ENCODE assay signal across 23 cellular contexts in genomic region chr6:170268216-170269129, GRCh38. TPM values are rescaled to one million over a fixed set of nuclear protein-coding genes. Genes with fewer than 3 reads are reported as not detected.
A peak's percentile ranks its signal among the peaks of the same experiment; 100 is the strongest.
DNase-seq lines count a peak whose midpoint lies in the region; ATAC-seq and TF ChIP-seq lines count a peak whose summit lies in the region.
"Had no signal": no experiment of that assay in that cellular context is flagged by ENCODE, and none has a peak within 500 bp of the region (broad histone marks: within the 10 kb centered on the region; RNA-seq: fewer than 3 reads in every experiment).

No MANE protein-coding gene starts in this region.

- ATAC-seq in heart left ventricle = no peak
- no peak for ATAC-seq in Right ventricle myocardium superior (ENCODE audit: poor library complexity)
- ATAC-seq in lower lobe of right lung = no peak
- no peak for ATAC-seq in psoas muscle
- no peak for ATAC-seq in GM18870 (IDR thresholded peaks at IDR 0.05; ENCODE audit: unreplicated experiment)
- ATAC-seq: CD8-positive, alpha-beta T cell; Panc1 had no signal

- intact Hi-C loops in heart left ventricle (cut with DNase I) (loop anchor here in 1 of 10 donors (5.0 kb wide), 1 partner anchor 126 kb away; no protein-coding TSS in a partner anchor), Right ventricle myocardium superior (cut with DNase I) (no loop called here), lower lobe of right lung (cut with DNase I) (no loop called here), psoas muscle (cut with DNase I) (no loop called here)

- H3K36me3 ChIP-seq in heart left ventricle (no peaks in the 10 kb centered on the region), lower lobe of right lung (no peaks in the 10 kb centered on the region), psoas muscle (ENCODE audit: insufficient read depth in 1 of 2, low read depth in 1 of 2) (no peaks in the 10 kb centered on the region)
- H3K36me3 ChIP-seq: stomach, thyroid gland, WERI-Rb-1 had no signal

- H3K4me3 ChIP-seq in heart left ventricle = no peak overlapping the region
- H3K4me3 ChIP-seq in lower lobe of right lung = no peak overlapping the region
- no peak overlapping the region for H3K4me3 ChIP-seq in psoas muscle
- H3K4me3 ChIP-seq: stomach, thyroid gland had no signal

- H3K27ac ChIP-seq in heart left ventricle = no peak overlapping the region
- H3K27ac ChIP-seq in lower lobe of right lung = no peak overlapping the region
- H3K27ac ChIP-seq in psoas muscle = no peak overlapping the region
- H3K27ac ChIP-seq: WERI-Rb-1 had no signal

- no peaks in the 10 kb centered on the region for H3K27me3 ChIP-seq in heart left ventricle
- H3K27me3 ChIP-seq in lower lobe of right lung (ENCODE audit: low read depth) = no peaks in the 10 kb centered on the region
- no peaks in the 10 kb centered on the region for H3K27me3 ChIP-seq in psoas muscle (ENCODE audit: insufficient read depth in 3 of 3, low read length in 2 of 3)
- H3K27me3 ChIP-seq: thyroid gland had no signal

- peaks cover 0 to 19% (median 11%) of the 10 kb centered on the region in 12 donors for H3K4me1 ChIP-seq in heart left ventricle
- peaks cover 24% of the 10 kb centered on the region for H3K4me1 ChIP-seq in lower lobe of right lung
- H3K4me1 ChIP-seq in psoas muscle = peaks cover 20% of the 10 kb centered on the region

- no peaks in the 10 kb centered on the region for H3K9me3 ChIP-seq in heart left ventricle
- H3K9me3 ChIP-seq in lower lobe of right lung = no peaks in the 10 kb centered on the region
- no peaks in the 10 kb centered on the region for H3K9me3 ChIP-seq in psoas muscle
- H3K9me3 ChIP-seq: stomach, thyroid gland had no signal

- WGBS in heart left ventricle, 4 donors = 89 to 93% (median 91%) methylated on average over 22 of the region's 22 CpGs
- 91 to 94% (median 93%) methylated on average over 22 of the region's 22 CpGs for WGBS in psoas muscle, 3 donors

- TF ChIP-seq POLR2A in heart left ventricle (IDR thresholded peaks at IDR 0.05) = no peak

- TF ChIP-seq CTCF in heart left ventricle (IDR thresholded peaks at IDR 0.05) (no peak), lower lobe of right lung (IDR thresholded peaks at IDR 0.05) (no peak), psoas muscle (IDR thresholded peaks at IDR 0.05) (no peak)

- DNase-seq in heart left ventricle = peak in 3 of 5 donors; percentile 9 to 34 (median 21)
- DNase-seq in Right ventricle myocardium superior = no peak
- peak; percentile 21 for DNase-seq in NCI-H526 treated with DMSO at 0.1 percent for 48 hours (lab: John Stamatoyannopoulos, UW)
- peak; percentile 34 for DNase-seq in lower lobe of right lung
- DNase-seq in psoas muscle = peak; percentile 4 to 44
- no peak for DNase-seq in NCI-H128 (lab: John Stamatoyannopoulos, UW; ENCODE audit: unreplicated experiment)
- DNase-seq: activated CD4-positive, alpha-beta T cell treated with anti-CD3 and anti-CD28 coated beads for 48 hours; activated gamma-delta T cell; activated T-cell treated with anti-CD3 and anti-CD28 coated beads, Interleukin-2, amount 50 U/mL, for 1 hour; CD8-positive, alpha-beta T cell; cerebellar nuclear complex; GDM1; H9; occipital lobe; SIG-M5; stimulated activated CD4-positive, alpha-beta T cell treated with anti-CD3 and anti-CD28 coated beads, Interleukin-2, amount 100 ng/mL, for 24 hours; stomach; SW 1271; T-helper 9 cell; WERI-Rb-1 had no signal

RNA-seq across cellular contexts. Expression of gene DLL1, which starts 22.4 kb away (rescaled TPM):
- total RNA-seq in heart left ventricle = 10 to 100 TPM in 1 of 9 donors, 1 to 10 TPM in 8; 5.5 to 10.7 (median 8.0) TPM
- polyA plus RNA-seq in heart left ventricle = 10 to 100 TPM in 1 of 2 donors, 1 to 10 TPM in 1; 2.6 to 10.0 TPM
- 18.6 TPM for total RNA-seq in Right ventricle myocardium superior
- 12.9 TPM for total RNA-seq in lower lobe of right lung
- total RNA-seq in psoas muscle = 1 to 10 TPM; 2.9 to 5.3 (median 4.6) TPM
- 1 to 10 TPM; 1.5 to 1.8 (median 1.6) TPM for polyA plus RNA-seq in psoas muscle

RNA-seq across cellular contexts. Expression of gene FAM120B, which starts 38.1 kb away (rescaled TPM):
- total RNA-seq in heart left ventricle (10 to 100 TPM; 12.1 to 29.4 (median 19.9) TPM), Right ventricle myocardium superior (16.5 TPM), lower lobe of right lung (29.0 TPM), psoas muscle (10 to 100 TPM; 17.2 to 24.2 (median 23.7) TPM)
- polyA plus RNA-seq in heart left ventricle (1 to 10 TPM; 6.6 to 7.3 TPM), psoas muscle (10 to 100 TPM in 1 of 3 donors, 1 to 10 TPM in 2; 9.2 to 19.4 (median 9.4) TPM)

Comparison
In these comparisons a context has a peak if more than half of its experiments do, and no peak if none do; other contexts are left out.
1. DNase-seq: peak in heart left ventricle (3 of 5), NCI-H526 treated with DMSO at 0.1 percent for 48 hours (single experiment), lower lobe of right lung (single experiment) and psoas muscle (2 of 2); none in Right ventricle myocardium superior (single experiment) and NCI-H128 (single experiment).